In genomic region chr7:81877890-81878289, GRCh38 we compare ENCODE assay signal across 20 cellular contexts.
DNase-seq lines count a peak whose midpoint lies in the region; ATAC-seq, FAIRE-seq and TF ChIP-seq lines count a peak whose summit lies in the region.
"Had no signal": no experiment of that assay in that cellular context is flagged by ENCODE, and none has a peak within 500 bp of the region (broad histone marks: within the 10 kb centered on the region; RNA-seq: fewer than 3 reads in every experiment).

No MANE protein-coding gene starts in this region.

- BruUV-seq in IMR-90 (replicated peaks; lab: Mats Ljungman, UMichigan): no TSS peak
- no TSS peak for BruUV-seq in PC-9 (replicated peaks; lab: Mats Ljungman, UMichigan)

- no CpG with 5 or more reads among the region's 3 CpGs for WGBS in IMR-90 (ENCODE audit: extremely low coverage in 2 of 2, insufficient read length in 1 of 2), 2 experiments
- WGBS in GM23248 (ENCODE audit: low coverage in 1 of 2, low lambda C conversion rate in 2 of 2, missing lambda C conversion rate in 2 of 2), 2 experiments: 66 to 68% methylated on average over 3 of the region's 3 CpGs

- H3K36me3 ChIP-seq in IMR-90 (ENCODE audit: control insufficient read depth, insufficient read depth, low read length) (no peaks in the 10 kb centered on the region), PC-9 (ENCODE audit: low read depth) (no peaks in the 10 kb centered on the region), GM23248 (ENCODE audit: low read depth) (no peaks in the 10 kb centered on the region)
- H3K36me3 ChIP-seq: BLaER1 had no signal

- H3K23ac ChIP-seq in IMR-90 (ENCODE audit: low read depth, low read length): no peak overlapping the region

- in situ Hi-C loops in IMR-90 (cut with MboI; ENCODE audit: low sequenced_read_pairs): no loop called here
- in situ Hi-C loops in GM23248 (cut with MboI): no loop called here

- H2BK120ac ChIP-seq in IMR-90 (ENCODE audit: low read depth, low read length): no peak overlapping the region

- TF ChIP-seq POLR2A in IMR-90 (IDR thresholded peaks at IDR 0.05; ENCODE audit: low read depth, low read length): no peak

- no peak overlapping the region for H3K9ac ChIP-seq in IMR-90 (ENCODE audit: low read depth, low read length)
- no peak overlapping the region for H3K9ac ChIP-seq in GM23248
- H3K9ac ChIP-seq: BLaER1 had no signal

- H3K4ac ChIP-seq in IMR-90 (ENCODE audit: low read depth, low read length): no peak overlapping the region

- H3F3A ChIP-seq in PC-9 (ENCODE audit: insufficient read depth, low read depth): no peaks in the 10 kb centered on the region
- no peaks in the 10 kb centered on the region for H3F3A ChIP-seq in GM23248 (ENCODE audit: insufficient read depth)

- H3K9me2 ChIP-seq in PC-9 (ENCODE audit: insufficient read depth) (no peaks in the 10 kb centered on the region; the same call in 1 of the 2 replicates), GM23248 (ENCODE audit: insufficient read depth) (no peaks in the 10 kb centered on the region)

- H2AFZ ChIP-seq in IMR-90 (replicated peaks; ENCODE audit: low read length, poor library complexity): no peak overlapping the region
- peak overlapping the region; percentile 63; the same call in 1 of the 2 replicates for H2AFZ ChIP-seq in PC-9
- H2AFZ ChIP-seq in GM23248: no peak overlapping the region

- dilution Hi-C loops in IMR-90 (cut with HindIII; ENCODE audit: low sequenced_read_pairs, unreplicated experiment): no loop called here

- POLR2A ChIA-PET in IMR-90 (lab: Charles Lee; ENCODE audit: unreplicated experiment): no interaction called here
- POLR2A ChIA-PET in PC-9 (lab: Charles Lee; ENCODE audit: unreplicated experiment): no interaction called here

- ATAC-seq in IMR-90 (ENCODE audit: low read depth) (no peak), HG02623 (IDR thresholded peaks at IDR 0.05; ENCODE audit: unreplicated experiment) (no peak)
- ATAC-seq: CD8-positive, alpha-beta T cell; GM12878 had no signal

- no peaks in the 10 kb centered on the region for H3K79me1 ChIP-seq in IMR-90 (ENCODE audit: low read depth in 1 of 2, low read length in 2 of 2)

- H2AK9ac ChIP-seq in IMR-90 (replicated peaks; ENCODE audit: low read depth, low read length, poor library complexity): no peak overlapping the region

- H3K27ac ChIP-seq in IMR-90 (ENCODE audit: insufficient read depth, low read length): no peak overlapping the region
- no peak overlapping the region for H3K27ac ChIP-seq in PC-9
- H3K27ac ChIP-seq in GM23248: no peak overlapping the region
- H3K27ac ChIP-seq: BLaER1, C4-2B had no signal

- no peak overlapping the region for H3K4me2 ChIP-seq in IMR-90 (ENCODE audit: low read depth, low read length)
- no peak overlapping the region for H3K4me2 ChIP-seq in PC-9
- H3K4me2 ChIP-seq in GM23248 (ENCODE audit: unreplicated experiment): no peak overlapping the region
- H3K4me2 ChIP-seq: BLaER1 had no signal

- intact Hi-C loops in IMR-90 (cut with micrococcal nuclease): no loop called here
- intact Hi-C loops in PC-9 (cut with micrococcal nuclease; ENCODE audit: unreplicated experiment): no loop called here

- no peak overlapping the region for H2BK5ac ChIP-seq in IMR-90 (ENCODE audit: low read depth, low read length, poor library complexity, severe bottlenecking)

- H3K4me1 ChIP-seq in IMR-90 (ENCODE audit: control insufficient read depth, insufficient read depth, low read length) (no peaks in the 10 kb centered on the region), PC-9 (replicated peaks; ENCODE audit: insufficient read depth) (no peaks in the 10 kb centered on the region), GM23248 (ENCODE audit: insufficient read depth) (peaks cover 10% of the 10 kb centered on the region; the same call in 1 of the 2 replicates)
- H3K4me1 ChIP-seq: Caco-2 had no signal

- no peaks in the 10 kb centered on the region for H3K9me3 ChIP-seq in IMR-90 (ENCODE audit: control insufficient read depth, insufficient read depth, low read length)
- H3K9me3 ChIP-seq in PC-9 (ENCODE audit: insufficient read depth, low read depth): no peaks in the 10 kb centered on the region
- H3K9me3 ChIP-seq in GM23248 (ENCODE audit: low read depth): no peaks in the 10 kb centered on the region
- H3K9me3 ChIP-seq: BLaER1, Caco-2 had no signal

- no peak for DNase-seq in IMR-90
- DNase-seq in PC-9: no peak
- DNase-seq in urothelium cell line (ENCODE audit: low spot score): no peak
- no peak for DNase-seq in GM23248
- DNase-seq in effector CD8-positive, alpha-beta T cell (lab: John Stamatoyannopoulos, UW): no peak
- DNase-seq: Caco-2; CD4-positive, CD25-positive, alpha-beta regulatory T cell; CD8-positive, alpha-beta T cell; DMS153; DND-41; GDM1; H7; HCEC 1CT had no signal

- H2BK20ac ChIP-seq in IMR-90 (ENCODE audit: low read depth, low read length): no peak overlapping the region

- H4K5ac ChIP-seq in IMR-90 (ENCODE audit: low read depth, low read length): no peak overlapping the region

- TF ChIP-seq CTCF in IMR-90 (conservative IDR thresholded peaks at IDR 0.05; ENCODE audit: low read depth, low read length) (no peak), PC-9 (conservative IDR thresholded peaks at IDR 0.05) (no peak)

- no peak overlapping the region for H3K14ac ChIP-seq in IMR-90 (replicated peaks; ENCODE audit: low read depth, low read length)

- no peaks in the 10 kb centered on the region for H3K79me2 ChIP-seq in PC-9 (ENCODE audit: low read depth)
- H3K79me2 ChIP-seq in GM23248 (ENCODE audit: insufficient read depth): no peaks in the 10 kb centered on the region

- H2AK5ac ChIP-seq in IMR-90 (ENCODE audit: low read depth, low read length): no peak overlapping the region

- H4K91ac ChIP-seq in IMR-90 (ENCODE audit: insufficient read depth, low read depth, low read length): no peak overlapping the region

- H2BK15ac ChIP-seq in IMR-90 (ENCODE audit: low read depth, low read length): no peak overlapping the region

- no peaks in the 10 kb centered on the region for H3K9me1 ChIP-seq in IMR-90 (ENCODE audit: insufficient read depth, low read length)

- H3K27me3 ChIP-seq in IMR-90 (ENCODE audit: control insufficient read depth, insufficient read depth, low read length) (no peaks in the 10 kb centered on the region), PC-9 (ENCODE audit: insufficient read depth, low read depth) (no peaks in the 10 kb centered on the region), GM23248 (replicated peaks; ENCODE audit: insufficient read depth) (no peaks in the 10 kb centered on the region)
- H3K27me3 ChIP-seq: BLaER1 had no signal

- no peak overlapping the region for H3K4me3 ChIP-seq in IMR-90 (ENCODE audit: insufficient read depth, low read depth, low read length)
- no peak overlapping the region for H3K4me3 ChIP-seq in PC-9
- no peak overlapping the region for H3K4me3 ChIP-seq in GM23248
- H3K4me3 ChIP-seq: BLaER1, GM12878 had no signal

- H3K56ac ChIP-seq in IMR-90 (ENCODE audit: extremely low read depth, insufficient read depth, low read length): no peak overlapping the region

- FAIRE-seq in G401.6 (lab: Jason Lieb, UNC): peak; percentile 46
- FAIRE-seq in urothelium cell line (lab: Jason Lieb, UNC): peak; percentile 72
- FAIRE-seq: GM12878, GM19239, H1 had no signal

- no peak overlapping the region for H4K8ac ChIP-seq in IMR-90 (ENCODE audit: low read depth in 2 of 2, low read length in 2 of 2)

- no peak overlapping the region for H3K18ac ChIP-seq in IMR-90 (ENCODE audit: low read depth, low read length)

- CTCF ChIA-PET in IMR-90 (lab: Yijun Ruan, JAX) (interaction anchor here (1.0 kb wide), 1 partner anchor 10 kb away, joined by 4 read pairs; no protein-coding TSS in a partner anchor), PC-9 (lab: Charles Lee) (no interaction called here)

- TF ChIP-seq RAD21 in IMR-90 (IDR thresholded peaks at IDR 0.05; ENCODE audit: low read length): no peak

- H4K20me1 ChIP-seq in IMR-90 (ENCODE audit: insufficient read depth, low read length): no peaks in the 10 kb centered on the region
- H4K20me1 ChIP-seq in PC-9 (ENCODE audit: insufficient read depth): no peaks in the 10 kb centered on the region
- no peaks in the 10 kb centered on the region for H4K20me1 ChIP-seq in GM23248 (ENCODE audit: insufficient read depth)
- H4K20me1 ChIP-seq: BLaER1 had no signal

TF ChIP-seq in IMR-90, 13 proteins besides CTCF, POLR2A, EP300 and RAD21:
- TF ChIP-seq RCOR1 (IDR thresholded peaks at IDR 0.05; ENCODE audit: insufficient replicate concordance, low read length): no peak
- TF ChIP-seq CHD1 (IDR thresholded peaks at IDR 0.05; ENCODE audit: low read depth, low read length): no peak
- peak; percentile 74 for TF ChIP-seq MAFK (IDR thresholded peaks at IDR 0.05; ENCODE audit: low read depth, low read length)
